In the genomic region with DNA sequence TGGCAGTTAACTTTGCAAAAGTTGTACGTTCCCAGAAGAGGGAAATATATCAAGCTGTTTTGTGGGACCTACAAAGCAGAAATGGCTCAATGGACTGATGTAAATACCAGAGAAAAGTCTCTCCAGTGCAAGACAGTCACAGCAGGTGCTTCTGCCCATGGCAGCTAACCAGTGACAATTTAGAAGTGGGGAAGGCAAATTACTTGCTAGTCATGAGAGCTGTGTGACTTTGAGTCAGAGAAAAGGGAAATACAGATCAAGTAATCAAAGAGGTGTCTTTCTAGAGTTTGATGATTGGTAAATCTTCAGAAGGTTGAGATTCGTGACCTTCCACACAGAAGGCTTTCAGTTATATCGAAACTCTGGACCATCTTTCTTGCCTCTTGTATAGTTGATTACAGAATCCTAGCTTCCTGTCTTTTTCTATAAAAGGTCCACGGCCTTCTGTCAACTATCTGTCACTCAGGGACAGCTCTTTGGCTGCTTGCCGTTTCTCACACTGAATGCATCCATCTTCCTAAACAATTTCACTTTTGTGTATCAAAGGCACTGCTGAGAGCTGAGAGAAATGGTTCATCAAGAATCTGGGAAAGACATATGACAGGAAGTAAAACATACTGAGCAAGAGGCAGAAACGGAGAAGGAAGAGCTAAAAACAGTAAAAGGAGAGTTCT, we compare ENCODE assay signal across 10 cellular contexts.
DNase-seq lines count a peak whose midpoint lies in the region; ATAC-seq, FAIRE-seq and TF ChIP-seq lines count a peak whose summit lies in the region.
"Had no signal": no experiment of that assay in that cellular context is flagged by ENCODE, and none has a peak within 500 bp of the region (broad histone marks: within the 10 kb centered on the region; RNA-seq: fewer than 3 reads in every experiment).

No MANE protein-coding gene starts in this region.

- intact Hi-C loops in A673 (cut with micrococcal nuclease; ENCODE audit: unreplicated experiment), result loop anchor here (5.0 kb wide), 1 partner anchor 102 kb away; no protein-coding TSS in a partner anchor
- intact Hi-C loops in dorsolateral prefrontal cortex (cut with DNase I), result no loop called here

- no TSS peak for BruUV-seq in A673 (replicated peaks; lab: Mats Ljungman, UMichigan)

- no peaks in the 10 kb centered on the region for H3K36me3 ChIP-seq in A673 (ENCODE audit: insufficient read depth, low read length, poor library complexity, severe bottlenecking)

- H3K27ac Mint-ChIP-seq in T-helper 2 cell treated with Interferon-gamma antibody and Interleukin-4, amounts not matched to agents 5 μg/mL and 100 μg/mL, for 36 hours, result no peak overlapping the region
- H3K27ac Mint-ChIP-seq in immature natural killer cell, result no peak overlapping the region

- no peak for TF ChIP-seq CTCF in A673 (conservative IDR thresholded peaks at IDR 0.05; ENCODE audit: low read depth, low read length)
- no peak for TF ChIP-seq CTCF in dorsolateral prefrontal cortex (IDR thresholded peaks at IDR 0.05 in 54 of 56, conservative IDR thresholded peaks at IDR 0.05 in 2 of 56; ENCODE audit: low read depth in 1 of 56, partially characterized antibody in 56 of 56)

- H3K36me3 Mint-ChIP-seq in T-helper 2 cell treated with Interferon-gamma antibody and Interleukin-4, amounts not matched to agents 5 μg/mL and 100 μg/mL, for 36 hours (ENCODE audit: low read depth), result no peaks in the 10 kb centered on the region
- H3K36me3 Mint-ChIP-seq in immature natural killer cell, result no peaks in the 10 kb centered on the region

- H3K27me3 ChIP-seq in A673 (replicated peaks; ENCODE audit: insufficient read depth, low read depth, low read length, poor library complexity) (no peaks in the 10 kb centered on the region), dorsolateral prefrontal cortex (no peaks in the 10 kb centered on the region)

- CTCF ChIA-PET in A673 (lab: Charles Lee), result no interaction called here

- H3K4me3 Mint-ChIP-seq in T-helper 2 cell treated with Interferon-gamma antibody and Interleukin-4, amounts not matched to agents 5 μg/mL and 100 μg/mL, for 36 hours, result peak overlapping the region; percentile 28
- H3K4me3 Mint-ChIP-seq in immature natural killer cell, result no peak overlapping the region

- peak; percentile 30 for DNase-seq in A673 (ENCODE audit: low spot score)
- no peak for DNase-seq in GM19239 (ENCODE audit: insufficient read length, low spot score)
- no peak for DNase-seq in T-helper 2 cell treated with Interferon-gamma antibody and Interleukin-4, amounts not matched to agents 5 μg/mL and 100 μg/mL, for 36 hours (ENCODE audit: low spot score)
- no peak for DNase-seq in HuH-7.5 (ENCODE audit: low spot score)
- no peak for DNase-seq in NCI-H2196 (lab: John Stamatoyannopoulos, UW; ENCODE audit: unreplicated experiment)
- no peak for DNase-seq in dorsolateral prefrontal cortex
- DNase-seq in immature natural killer cell, result no peak
- DNase-seq: Karpas-422 had no signal

- FAIRE-seq in GM19239 (lab: Jason Lieb, UNC), result peak; percentile 74

- H3K4me1 ChIP-seq in A673 (ENCODE audit: insufficient read depth, low read length, poor library complexity, severe bottlenecking), result peaks cover 32% of the 10 kb centered on the region

- ATAC-seq in HG03045 (IDR thresholded peaks at IDR 0.05; ENCODE audit: unreplicated experiment), result peak; percentile 54

- no peaks in the 10 kb centered on the region for H3K27me3 Mint-ChIP-seq in T-helper 2 cell treated with Interferon-gamma antibody and Interleukin-4, amounts not matched to agents 5 μg/mL and 100 μg/mL, for 36 hours (ENCODE audit: low read depth)
- no peaks in the 10 kb centered on the region for H3K27me3 Mint-ChIP-seq in immature natural killer cell (ENCODE audit: low read depth in 3 of 3)

- peaks cover 7% of the 10 kb centered on the region for H3K4me1 Mint-ChIP-seq in T-helper 2 cell treated with Interferon-gamma antibody and Interleukin-4, amounts not matched to agents 5 μg/mL and 100 μg/mL, for 36 hours (ENCODE audit: low read depth)
- H3K4me1 Mint-ChIP-seq in immature natural killer cell, result no peaks in the 10 kb centered on the region

- H3K9me3 Mint-ChIP-seq in T-helper 2 cell treated with Interferon-gamma antibody and Interleukin-4, amounts not matched to agents 5 μg/mL and 100 μg/mL, for 36 hours, result peaks cover 4% of the 10 kb centered on the region
- peaks cover 0 to 1% (median 0%) of the 10 kb centered on the region in 6 donors for H3K9me3 Mint-ChIP-seq in immature natural killer cell

- H3K4me3 ChIP-seq in A673 (ENCODE audit: low read depth, low read length, poor library complexity, severe bottlenecking), result no peak overlapping the region
- peak overlapping the region in 3 of 59 donors; percentile 17 to 32 (median 20) for H3K4me3 ChIP-seq in dorsolateral prefrontal cortex

- H3K9me3 ChIP-seq in A673 (ENCODE audit: low read depth, low read length, poor library complexity, severe bottlenecking), result no peaks in the 10 kb centered on the region

- H3K27ac ChIP-seq in A673 (ENCODE audit: low read depth, low read length, poor library complexity, severe bottlenecking) (no peak overlapping the region), dorsolateral prefrontal cortex (no peak overlapping the region)
- H3K27ac ChIP-seq: epithelial cell of prostate had no signal

- POLR2A ChIA-PET in A673 (lab: Charles Lee; ENCODE audit: low non-redundant PET), result no interaction called here
